ENCODE assay signal across 8 cellular contexts in the genomic region with DNA sequence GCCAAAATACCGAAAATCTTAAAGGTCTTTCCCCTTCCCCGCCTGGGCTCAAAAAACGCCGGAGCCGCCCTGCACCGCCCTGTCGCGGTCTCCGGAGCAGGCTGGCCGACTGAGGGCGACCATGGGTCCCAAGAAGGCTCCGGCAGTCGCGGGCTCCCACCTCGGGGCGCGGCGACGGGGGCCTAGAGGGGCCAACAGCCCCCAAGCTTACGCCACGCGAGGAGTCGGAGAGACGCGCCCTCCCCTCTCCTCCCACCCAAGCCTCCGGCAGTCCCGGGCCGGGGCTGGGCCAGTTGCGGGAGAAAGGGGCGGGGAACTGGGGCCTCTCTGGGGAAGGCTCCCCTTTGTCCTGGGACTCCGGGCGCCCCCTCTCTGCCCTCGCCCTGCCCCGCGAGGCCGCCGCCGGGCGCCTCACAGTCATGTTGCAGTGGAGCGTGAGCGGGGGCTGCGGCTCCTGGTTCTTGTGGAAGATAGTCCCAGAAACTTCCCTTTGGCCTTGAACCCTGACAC.
DNase-seq lines count a peak whose midpoint lies in the region; ATAC-seq and TF ChIP-seq lines count a peak whose summit lies in the region.

No MANE protein-coding gene starts in this region.

- peak overlapping the region; percentile 69 for H3K4me3 ChIP-seq in endodermal cell (ENCODE audit: low read length)
- peak overlapping the region; percentile 41 to 73 (median 64) for H3K4me3 ChIP-seq in upper lobe of left lung

- H3K9me3 Mint-ChIP-seq in endodermal cell = no peaks in the 10 kb centered on the region

- H3K4me1 ChIP-seq in endodermal cell (ENCODE audit: control insufficient read depth, insufficient read depth, low read length) (no peaks in the 10 kb centered on the region), upper lobe of left lung (peaks cover 0 to 25% (median 18%) of the 10 kb centered on the region in 4 donors)

- TF ChIP-seq CTCF in GM10266 (IDR thresholded peaks at IDR 0.05; ENCODE audit: control insufficient read depth, insufficient read depth, low read depth, missing control alignments) (no peak), endodermal cell (conservative IDR thresholded peaks at IDR 0.05) (peak; percentile 10), upper lobe of left lung (IDR thresholded peaks at IDR 0.05) (no peak)

- POLR2A ChIA-PET in HEK293T (lab: Yijun Ruan, JAX) = interaction anchor here (1.0 to 1.5 kb wide), 3 partner anchors 12 to 148 kb away, joined by 3 to 7 read pairs (median 7); no protein-coding TSS in a partner anchor

- TF ChIP-seq POLR2A in upper lobe of left lung (IDR thresholded peaks at IDR 0.05) = no peak

- peak overlapping the region; percentile 60 for H3K4me3 Mint-ChIP-seq in endodermal cell

- peaks cover 74% of the 10 kb centered on the region for H3K27me3 Mint-ChIP-seq in endodermal cell (ENCODE audit: insufficient read depth)

- DNase-seq in GM10266 (ENCODE audit: extremely low spot score) = peak; percentile 63
- peak; percentile 13 for DNase-seq in HEK293T (ENCODE audit: extremely low spot score)
- DNase-seq in endodermal cell = peak; percentile 81
- DNase-seq in midbrain (lab: John Stamatoyannopoulos, UW) = peak; percentile 35
- DNase-seq in upper lobe of left lung = peak in 1 of 2 donors; percentile 89
- no peak for DNase-seq in RKO (ENCODE audit: low spot score)
- no peak for DNase-seq in COLO829 (ENCODE audit: low spot score)

- H3K9me3 ChIP-seq in endodermal cell (ENCODE audit: control insufficient read depth, low read length) (no peaks in the 10 kb centered on the region), upper lobe of left lung (no peaks in the 10 kb centered on the region)

- H3K9ac ChIP-seq in endodermal cell (ENCODE audit: extremely low read depth, low read length, poor library complexity, severe bottlenecking) = no peak overlapping the region

- 0% methylated on average over 39 of the region's 42 CpGs; no CpG with 5 or more reads in 1 of the 2 experiments for WGBS in endodermal cell (ENCODE audit: insufficient coverage in 1 of 2, insufficient read length in 1 of 2), 2 experiments
- WGBS in upper lobe of left lung, 2 donors = 0% methylated on average over 1 to 39 of the region's 42 CpGs

- H3K36me3 ChIP-seq in endodermal cell (ENCODE audit: control insufficient read depth, insufficient read depth, low read length) = no peaks in the 10 kb centered on the region
- no peaks in the 10 kb centered on the region for H3K36me3 ChIP-seq in upper lobe of left lung

- peaks cover 25% of the 10 kb centered on the region for H3K27me3 ChIP-seq in endodermal cell (ENCODE audit: control insufficient read depth, insufficient read depth, low read length, poor library complexity, severe bottlenecking)
- peaks cover 0 to 8% (median 3%) of the 10 kb centered on the region in 4 donors for H3K27me3 ChIP-seq in upper lobe of left lung

- peak; percentile 91 for ATAC-seq in SK-N-SH treated with all-trans-retinoic acid at 6 μM for 48 hours
- peak; percentile 88 to 91 for ATAC-seq in upper lobe of left lung (ENCODE audit: low FRiP score in 2 of 2)

- no peaks in the 10 kb centered on the region for H3K36me3 Mint-ChIP-seq in endodermal cell (ENCODE audit: low read depth)

- H3K4me1 Mint-ChIP-seq in endodermal cell = peaks cover 7% of the 10 kb centered on the region

- CTCF ChIA-PET in HEK293T (lab: Yijun Ruan, JAX) = interaction anchor here (0.8 kb wide), 1 partner anchor 452 kb away, joined by 3 read pairs; no protein-coding TSS in a partner anchor

- H3K27ac ChIP-seq in endodermal cell (ENCODE audit: low read depth, low read length) = no peak overlapping the region
- H3K27ac ChIP-seq in upper lobe of left lung = peak overlapping the region in 3 of 4 donors; percentile 1 to 78 (median 42)

- no peak overlapping the region for H3K27ac Mint-ChIP-seq in endodermal cell

- TF ChIP-seq EP300 in upper lobe of left lung (IDR thresholded peaks at IDR 0.05) = no peak

TF ChIP-seq in HEK293T, 16 proteins besides CTCF, POLR2A, EP300 and RAD21:
- TF ChIP-seq SP1 (IDR thresholded peaks at IDR 0.05) = no peak
- no peak for TF ChIP-seq BHLHE40 (IDR thresholded peaks at IDR 0.05; ENCODE audit: borderline replicate concordance)
- TF ChIP-seq NFRKB (IDR thresholded peaks at IDR 0.05) = no peak
- TF ChIP-seq LEF1 (IDR thresholded peaks at IDR 0.05; ENCODE audit: borderline replicate concordance) = no peak
- TF ChIP-seq, protein P1, sequence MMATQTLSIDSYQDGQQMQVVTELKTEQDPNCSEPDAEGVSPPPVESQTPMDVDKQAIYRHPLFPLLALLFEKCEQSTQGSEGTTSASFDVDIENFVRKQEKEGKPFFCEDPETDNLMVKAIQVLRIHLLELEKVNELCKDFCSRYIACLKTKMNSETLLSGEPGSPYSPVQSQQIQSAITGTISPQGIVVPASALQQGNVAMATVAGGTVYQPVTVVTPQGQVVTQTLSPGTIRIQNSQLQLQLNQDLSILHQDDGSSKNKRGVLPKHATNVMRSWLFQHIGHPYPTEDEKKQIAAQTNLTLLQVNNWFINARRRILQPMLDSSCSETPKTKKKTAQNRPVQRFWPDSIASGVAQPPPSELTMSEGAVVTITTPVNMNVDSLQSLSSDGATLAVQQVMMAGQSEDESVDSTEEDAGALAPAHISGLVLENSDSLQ (IDR thresholded peaks at IDR 0.05) = no peak
- TF ChIP-seq ELF4 (IDR thresholded peaks at IDR 0.05) = no peak
- TF ChIP-seq TARDBP (IDR thresholded peaks at IDR 0.05) = no peak
- TF ChIP-seq ARNT (IDR thresholded peaks at IDR 0.05) = no peak
- TF ChIP-seq FOXA1 (IDR thresholded peaks at IDR 0.05) = no peak
- no peak for TF ChIP-seq L3MBTL2 (conservative IDR thresholded peaks at IDR 0.05)

TF ChIP-seq in SK-N-SH treated with all-trans-retinoic acid at 6 μM for 48 hours, 23 proteins besides CTCF, POLR2A, EP300 and RAD21:
- TF ChIP-seq ZFP3 (CRISPR knock-in tag; IDR thresholded peaks at IDR 0.05) = no peak
- TF ChIP-seq CSDC2 (CRISPR knock-in tag; IDR thresholded peaks at IDR 0.05) = no peak
- TF ChIP-seq ZFP30 (CRISPR knock-in tag; IDR thresholded peaks at IDR 0.05) = no peak
- no peak for TF ChIP-seq PPARA (CRISPR knock-in tag; IDR thresholded peaks at IDR 0.05; ENCODE audit: borderline replicate concordance)
- TF ChIP-seq, protein P2, sequence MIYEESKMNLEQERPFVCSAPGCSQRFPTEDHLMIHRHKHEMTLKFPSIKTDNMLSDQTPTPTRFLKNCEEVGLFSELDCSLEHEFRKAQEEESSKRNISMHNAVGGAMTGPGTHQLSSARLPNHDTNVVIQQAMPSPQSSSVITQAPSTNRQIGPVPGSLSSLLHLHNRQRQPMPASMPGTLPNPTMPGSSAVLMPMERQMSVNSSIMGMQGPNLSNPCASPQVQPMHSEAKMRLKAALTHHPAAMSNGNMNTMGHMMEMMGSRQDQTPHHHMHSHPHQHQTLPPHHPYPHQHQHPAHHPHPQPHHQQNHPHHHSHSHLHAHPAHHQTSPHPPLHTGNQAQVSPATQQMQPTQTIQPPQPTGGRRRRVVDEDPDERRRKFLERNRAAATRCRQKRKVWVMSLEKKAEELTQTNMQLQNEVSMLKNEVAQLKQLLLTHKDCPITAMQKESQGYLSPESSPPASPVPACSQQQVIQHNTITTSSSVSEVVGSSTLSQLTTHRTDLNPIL (CRISPR knock-in tag; IDR thresholded peaks at IDR 0.05; ENCODE audit: low read depth) = no peak
- no peak for TF ChIP-seq ZNF8 (CRISPR knock-in tag; IDR thresholded peaks at IDR 0.05)
- no peak for TF ChIP-seq RARB (CRISPR knock-in tag; IDR thresholded peaks at IDR 0.05)
- no peak for TF ChIP-seq GLIS3 (CRISPR knock-in tag; IDR thresholded peaks at IDR 0.05)
- TF ChIP-seq, protein P3, sequence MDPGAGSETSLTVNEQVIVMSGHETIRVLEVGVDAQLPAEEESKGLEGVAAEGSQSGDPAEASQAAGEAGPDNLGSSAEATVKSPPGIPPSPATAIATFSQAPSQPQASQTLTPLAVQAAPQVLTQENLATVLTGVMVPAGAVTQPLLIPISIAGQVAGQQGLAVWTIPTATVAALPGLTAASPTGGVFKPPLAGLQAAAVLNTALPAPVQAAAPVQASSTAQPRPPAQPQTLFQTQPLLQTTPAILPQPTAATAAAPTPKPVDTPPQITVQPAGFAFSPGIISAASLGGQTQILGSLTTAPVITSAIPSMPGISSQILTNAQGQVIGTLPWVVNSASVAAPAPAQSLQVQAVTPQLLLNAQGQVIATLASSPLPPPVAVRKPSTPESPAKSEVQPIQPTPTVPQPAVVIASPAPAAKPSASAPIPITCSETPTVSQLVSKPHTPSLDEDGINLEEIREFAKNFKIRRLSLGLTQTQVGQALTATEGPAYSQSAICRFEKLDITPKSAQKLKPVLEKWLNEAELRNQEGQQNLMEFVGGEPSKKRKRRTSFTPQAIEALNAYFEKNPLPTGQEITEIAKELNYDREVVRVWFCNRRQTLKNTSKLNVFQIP (CRISPR knock-in tag; IDR thresholded peaks at IDR 0.05; ENCODE audit: borderline replicate concordance, low read depth) = no peak
- no peak for TF ChIP-seq ARNTL (CRISPR knock-in tag; IDR thresholded peaks at IDR 0.05; ENCODE audit: borderline replicate concordance, low read depth)

Comparison
In these comparisons a context has a peak if more than half of its experiments do, and no peak if none do; other contexts are left out.
1. DNase-seq: peak in GM10266 (single experiment), HEK293T (single experiment), endodermal cell (single experiment) and midbrain (single experiment); none in RKO (single experiment) and COLO829 (single experiment).